ENCODE assay signal across 1 cellular context in the genomic region with DNA sequence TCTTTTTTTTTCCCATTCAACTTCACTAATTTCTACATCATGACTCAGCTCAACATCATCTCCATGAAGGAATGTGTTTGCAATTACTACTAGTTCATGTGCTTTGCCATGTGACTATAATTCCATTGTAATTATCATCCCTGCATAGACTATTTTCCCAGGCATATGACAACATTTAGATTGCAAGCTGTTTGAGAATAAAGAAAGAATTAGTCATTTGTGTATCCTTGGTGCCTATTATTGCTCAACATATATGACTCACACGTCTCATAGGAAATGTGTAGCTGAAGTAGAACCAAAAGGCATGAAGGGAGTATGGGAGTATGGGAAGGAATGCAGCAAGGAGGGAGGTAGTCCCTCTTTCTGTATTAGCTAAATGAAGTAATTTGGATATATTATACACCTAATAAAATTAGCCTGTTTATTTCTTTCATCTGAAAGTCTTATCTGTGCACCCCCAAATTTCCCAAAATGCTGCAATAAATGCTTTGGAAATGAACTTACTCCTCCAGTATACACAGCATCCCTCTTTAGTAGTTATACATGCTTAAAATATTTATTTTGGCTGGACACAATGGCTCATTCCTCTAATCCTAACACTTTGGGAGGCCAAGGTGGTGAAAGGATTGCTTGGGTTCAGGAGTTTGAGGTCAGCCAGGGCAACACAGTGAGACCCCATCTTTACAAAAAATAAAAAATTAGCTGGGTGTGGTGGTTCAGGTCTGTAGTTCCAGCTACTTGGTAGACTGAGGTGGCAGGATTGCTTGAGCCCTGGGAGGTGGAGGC.
A peak's percentile ranks its signal among the peaks of the same experiment; 100 is the strongest.
TF ChIP-seq lines count a peak whose summit lies in the region.

No MANE protein-coding gene starts in this region.

TF ChIP-seq in A549, 52 proteins besides CTCF, POLR2A, EP300 and RAD21 (continued from another document):
- TF ChIP-seq, protein P1, sequence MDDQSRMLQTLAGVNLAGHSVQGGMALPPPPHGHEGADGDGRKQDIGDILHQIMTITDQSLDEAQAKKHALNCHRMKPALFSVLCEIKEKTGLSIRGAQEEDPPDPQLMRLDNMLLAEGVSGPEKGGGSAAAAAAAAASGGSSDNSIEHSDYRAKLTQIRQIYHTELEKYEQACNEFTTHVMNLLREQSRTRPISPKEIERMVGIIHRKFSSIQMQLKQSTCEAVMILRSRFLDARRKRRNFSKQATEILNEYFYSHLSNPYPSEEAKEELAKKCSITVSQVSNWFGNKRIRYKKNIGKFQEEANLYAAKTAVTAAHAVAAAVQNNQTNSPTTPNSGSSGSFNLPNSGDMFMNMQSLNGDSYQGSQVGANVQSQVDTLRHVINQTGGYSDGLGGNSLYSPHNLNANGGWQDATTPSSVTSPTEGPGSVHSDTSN (IDR thresholded peaks at IDR 0.05) = no peak
- TF ChIP-seq KDM1A (IDR thresholded peaks at IDR 0.05; ENCODE audit: low read depth) = no peak
- TF ChIP-seq NR3C1 (IDR thresholded peaks at IDR 0.05) = no peak
- TF ChIP-seq, protein P2, sequence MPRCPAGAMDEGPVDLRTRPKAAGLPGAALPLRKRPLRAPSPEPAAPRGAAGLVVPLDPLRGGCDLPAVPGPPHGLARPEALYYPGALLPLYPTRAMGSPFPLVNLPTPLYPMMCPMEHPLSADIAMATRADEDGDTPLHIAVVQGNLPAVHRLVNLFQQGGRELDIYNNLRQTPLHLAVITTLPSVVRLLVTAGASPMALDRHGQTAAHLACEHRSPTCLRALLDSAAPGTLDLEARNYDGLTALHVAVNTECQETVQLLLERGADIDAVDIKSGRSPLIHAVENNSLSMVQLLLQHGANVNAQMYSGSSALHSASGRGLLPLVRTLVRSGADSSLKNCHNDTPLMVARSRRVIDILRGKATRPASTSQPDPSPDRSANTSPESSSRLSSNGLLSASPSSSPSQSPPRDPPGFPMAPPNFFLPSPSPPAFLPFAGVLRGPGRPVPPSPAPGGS (IDR thresholded peaks at IDR 0.05) = 0 out of 3 replicates have a peak, but pooled peaks have one; percentile 38
- TF ChIP-seq HOXB13 (CRISPR knock-in tag; IDR thresholded peaks at IDR 0.05; ENCODE audit: low read depth) = no peak
- TF ChIP-seq ZSCAN20 (CRISPR knock-in tag; IDR thresholded peaks at IDR 0.05) = no peak
- TF ChIP-seq, protein P3, sequence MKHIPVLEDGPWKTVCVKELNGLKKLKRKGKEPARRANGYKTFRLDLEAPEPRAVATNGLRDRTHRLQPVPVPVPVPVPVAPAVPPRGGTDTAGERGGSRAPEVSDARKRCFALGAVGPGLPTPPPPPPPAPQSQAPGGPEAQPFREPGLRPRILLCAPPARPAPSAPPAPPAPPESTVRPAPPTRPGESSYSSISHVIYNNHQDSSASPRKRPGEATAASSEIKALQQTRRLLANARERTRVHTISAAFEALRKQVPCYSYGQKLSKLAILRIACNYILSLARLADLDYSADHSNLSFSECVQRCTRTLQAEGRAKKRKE (CRISPR knock-in tag; IDR thresholded peaks at IDR 0.05; ENCODE audit: low read depth) = no peak
- TF ChIP-seq HOXA7 (CRISPR knock-in tag; IDR thresholded peaks at IDR 0.05) = no peak
- TF ChIP-seq, protein P4, sequence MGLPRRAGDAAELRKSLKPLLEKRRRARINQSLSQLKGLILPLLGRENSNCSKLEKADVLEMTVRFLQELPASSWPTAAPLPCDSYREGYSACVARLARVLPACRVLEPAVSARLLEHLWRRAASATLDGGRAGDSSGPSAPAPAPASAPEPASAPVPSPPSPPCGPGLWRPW (IDR thresholded peaks at IDR 0.05) = peak; percentile 76
- no peak for TF ChIP-seq ESRRA (IDR thresholded peaks at IDR 0.05; ENCODE audit: borderline replicate concordance, low read length)
- peak; percentile 98 for TF ChIP-seq JUNB (IDR thresholded peaks at IDR 0.05)
- no peak for TF ChIP-seq EHMT2 (IDR thresholded peaks at IDR 0.05; ENCODE audit: low read depth)
- TF ChIP-seq MYC (IDR thresholded peaks at IDR 0.05; ENCODE audit: borderline replicate concordance, low read length) = no peak
- no peak for TF ChIP-seq RCOR1 (IDR thresholded peaks at IDR 0.05; ENCODE audit: low read depth, low read length)
- TF ChIP-seq SREBF2 (IDR thresholded peaks at IDR 0.05) = no peak
- TF ChIP-seq NPAS2 (CRISPR knock-in tag; IDR thresholded peaks at IDR 0.05; ENCODE audit: borderline replicate concordance) = no peak
- TF ChIP-seq PHF8 (IDR thresholded peaks at IDR 0.05; ENCODE audit: borderline replicate concordance, low read depth) = no peak
- no peak for TF ChIP-seq KDM5A (IDR thresholded peaks at IDR 0.05)
- no peak for TF ChIP-seq TP53 (CRISPR knock-in tag; IDR thresholded peaks at IDR 0.05)
- no peak for TF ChIP-seq RFX5 (IDR thresholded peaks at IDR 0.05)
- TF ChIP-seq, protein P5, sequence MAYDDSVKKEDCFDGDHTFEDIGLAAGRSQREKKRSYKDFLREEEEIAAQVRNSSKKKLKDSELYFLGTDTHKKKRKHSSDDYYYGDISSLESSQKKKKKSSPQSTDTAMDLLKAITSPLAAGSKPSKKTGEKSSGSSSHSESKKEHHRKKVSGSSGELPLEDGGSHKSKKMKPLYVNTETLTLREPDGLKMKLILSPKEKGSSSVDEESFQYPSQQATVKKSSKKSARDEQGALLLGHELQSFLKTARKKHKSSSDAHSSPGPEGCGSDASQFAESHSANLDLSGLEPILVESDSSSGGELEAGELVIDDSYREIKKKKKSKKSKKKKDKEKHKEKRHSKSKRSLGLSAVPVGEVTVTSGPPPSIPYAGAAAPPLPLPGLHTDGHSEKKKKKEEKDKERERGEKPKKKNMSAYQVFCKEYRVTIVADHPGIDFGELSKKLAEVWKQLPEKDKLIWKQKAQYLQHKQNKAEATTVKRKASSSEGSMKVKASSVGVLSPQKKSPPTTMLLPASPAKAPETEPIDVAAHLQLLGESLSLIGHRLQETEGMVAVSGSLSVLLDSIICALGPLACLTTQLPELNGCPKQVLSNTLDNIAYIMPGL (CRISPR knock-in tag; IDR thresholded peaks at IDR 0.05; ENCODE audit: borderline replicate concordance) = no peak
- peak; percentile 92 to 97 for TF ChIP-seq CEBPB (IDR thresholded peaks at IDR 0.05)
- peak; percentile 49; the same call in 1 of the 2 replicates for TF ChIP-seq GATA3 (IDR thresholded peaks at IDR 0.05; ENCODE audit: borderline replicate concordance)
- no peak for TF ChIP-seq NFE2L2 (conservative IDR thresholded peaks at IDR 0.05; ENCODE audit: low read length)
- no peak for TF ChIP-seq CBX2 (IDR thresholded peaks at IDR 0.05; ENCODE audit: borderline replicate concordance, low read depth)
